ENCODE assay signal across 13 cellular contexts in genomic region chr7:96663457-96663856, GRCh38. TPM values are rescaled to one million over a fixed set of nuclear protein-coding genes. Genes with fewer than 3 reads are reported as not detected.
DNase-seq lines count a peak whose midpoint lies in the region; ATAC-seq and TF ChIP-seq lines count a peak whose summit lies in the region.
"Had no signal": no experiment of that assay in that cellular context is flagged by ENCODE, and none has a peak within 500 bp of the region (broad histone marks: within the 10 kb centered on the region; RNA-seq: fewer than 3 reads in every experiment).

No MANE protein-coding gene starts in this region.

- peaks cover 8% of the 10 kb centered on the region for H3K36me3 Mint-ChIP-seq in activated naive CD8-positive, alpha-beta T cell treated with anti-CD3 and anti-CD28 coated beads, Interleukin-2, amount 10 ng/mL, durations not matched to agents 7 days and 5 days
- H3K36me3 Mint-ChIP-seq in activated naive CD8-positive, alpha-beta T cell treated with anti-CD3 and anti-CD28 coated beads for 36 hours: peaks cover 7% of the 10 kb centered on the region
- H3K36me3 Mint-ChIP-seq in stimulated activated memory B cell treated with anti-CD40 and anti-IgM and Interleukin-4, amounts not matched to agents 10 μg/mL and 1 μg/mL and 100 μg/mL, for 72 hours: peaks cover 28% of the 10 kb centered on the region
- H3K36me3 Mint-ChIP-seq in WTC11: no peaks in the 10 kb centered on the region

- no peaks in the 10 kb centered on the region for H3K27me3 Mint-ChIP-seq in activated naive CD8-positive, alpha-beta T cell treated with anti-CD3 and anti-CD28 coated beads, Interleukin-2, amount 10 ng/mL, durations not matched to agents 7 days and 5 days
- H3K27me3 Mint-ChIP-seq in activated naive CD8-positive, alpha-beta T cell treated with anti-CD3 and anti-CD28 coated beads for 36 hours: no peaks in the 10 kb centered on the region
- no peaks in the 10 kb centered on the region for H3K27me3 Mint-ChIP-seq in stimulated activated memory B cell treated with anti-CD40 and anti-IgM and Interleukin-4, amounts not matched to agents 10 μg/mL and 1 μg/mL and 100 μg/mL, for 72 hours
- H3K27me3 Mint-ChIP-seq in WTC11 (ENCODE audit: low read depth): no peaks in the 10 kb centered on the region

- no peak overlapping the region for H3K4me3 ChIP-seq in Jurkat, Clone E6-1 (ENCODE audit: low read length)
- H3K4me3 ChIP-seq in transverse colon: no peak overlapping the region
- H3K4me3 ChIP-seq: K562, upper lobe of right lung had no signal

- TF ChIP-seq POLR2A in transverse colon (IDR thresholded peaks at IDR 0.05): no peak

- H3K36me3 ChIP-seq in transverse colon: peaks cover 0 to under 1% (median 0%) of the 10 kb centered on the region in 4 donors
- H3K36me3 ChIP-seq: upper lobe of right lung had no signal

- CTCF ChIA-PET in WTC11 (lab: Charles Lee): no interaction called here

- TF ChIP-seq EP300 in transverse colon (IDR thresholded peaks at IDR 0.05; ENCODE audit: low read depth): no peak

- no peak overlapping the region for H3K27ac Mint-ChIP-seq in activated naive CD8-positive, alpha-beta T cell treated with anti-CD3 and anti-CD28 coated beads, Interleukin-2, amount 10 ng/mL, durations not matched to agents 7 days and 5 days
- H3K27ac Mint-ChIP-seq in activated naive CD8-positive, alpha-beta T cell treated with anti-CD3 and anti-CD28 coated beads for 36 hours: no peak overlapping the region
- H3K27ac Mint-ChIP-seq in stimulated activated memory B cell treated with anti-CD40 and anti-IgM and Interleukin-4, amounts not matched to agents 10 μg/mL and 1 μg/mL and 100 μg/mL, for 72 hours: peak overlapping the region; percentile 20
- no peak overlapping the region for H3K27ac Mint-ChIP-seq in WTC11

- H3K9me3 ChIP-seq in transverse colon: no peaks in the 10 kb centered on the region
- H3K9me3 ChIP-seq: upper lobe of right lung had no signal

- WGBS in transverse colon (ENCODE audit: low coverage in 1 of 2), 2 donors: 88% methylated on average over 2 of the region's 2 CpGs; no CpG with 5 or more reads in 1 of the 2 donors

- H3K27me3 ChIP-seq in transverse colon: no peaks in the 10 kb centered on the region
- H3K27me3 ChIP-seq: upper lobe of right lung had no signal

- H3K27ac ChIP-seq in transverse colon: no peak overlapping the region
- H3K27ac ChIP-seq: upper lobe of right lung had no signal

- intact Hi-C loops in transverse colon (cut with DNase I; ENCODE audit: low total_unique reads): no loop called here

- ATAC-seq in activated naive CD8-positive, alpha-beta T cell treated with anti-CD3 and anti-CD28 coated beads, Interleukin-2, amount 10 ng/mL, durations not matched to agents 7 days and 5 days (ENCODE audit: low read depth): peak; percentile 36
- ATAC-seq in HG02759 (IDR thresholded peaks at IDR 0.05; ENCODE audit: unreplicated experiment) (peak; percentile 96), WTC11 (no peak; the same call in 1 of the 2 replicates)
- peak; percentile 65 for ATAC-seq in stimulated activated memory B cell treated with anti-CD40 and anti-IgM and Interleukin-4, amounts not matched to agents 10 μg/mL and 1 μg/mL and 100 μg/mL, for 72 hours
- ATAC-seq: K562, upper lobe of right lung had no signal

- in situ Hi-C loops in transverse colon (cut with MboI; ENCODE audit: low pct_ligation_motif_present in 1 of 4, low pct_unique_long_range_greater_than_20kb in 1 of 4, low sequenced_read_pairs in 3 of 4): no loop called here

- H3K9me3 Mint-ChIP-seq in activated naive CD8-positive, alpha-beta T cell treated with anti-CD3 and anti-CD28 coated beads, Interleukin-2, amount 10 ng/mL, durations not matched to agents 7 days and 5 days: peaks cover 2% of the 10 kb centered on the region
- no peaks in the 10 kb centered on the region for H3K9me3 Mint-ChIP-seq in activated naive CD8-positive, alpha-beta T cell treated with anti-CD3 and anti-CD28 coated beads for 36 hours
- H3K9me3 Mint-ChIP-seq in stimulated activated memory B cell treated with anti-CD40 and anti-IgM and Interleukin-4, amounts not matched to agents 10 μg/mL and 1 μg/mL and 100 μg/mL, for 72 hours: no peaks in the 10 kb centered on the region
- H3K9me3 Mint-ChIP-seq in WTC11: 0 out of 2 replicates have a peak, but pooled peaks cover 3% of the 10 kb centered on the region

- POLR2A ChIA-PET in activated naive CD8-positive, alpha-beta T cell treated with anti-CD3 and anti-CD28 coated beads, Interleukin-2, amount 10 ng/mL, durations not matched to agents 7 days and 5 days (lab: Charles Lee): no interaction called here
- POLR2A ChIA-PET in WTC11 (lab: Charles Lee): no interaction called here

- peaks cover 10% of the 10 kb centered on the region for H3K4me1 Mint-ChIP-seq in activated naive CD8-positive, alpha-beta T cell treated with anti-CD3 and anti-CD28 coated beads, Interleukin-2, amount 10 ng/mL, durations not matched to agents 7 days and 5 days
- H3K4me1 Mint-ChIP-seq in activated naive CD8-positive, alpha-beta T cell treated with anti-CD3 and anti-CD28 coated beads for 36 hours: peaks cover 20% of the 10 kb centered on the region
- H3K4me1 Mint-ChIP-seq in stimulated activated memory B cell treated with anti-CD40 and anti-IgM and Interleukin-4, amounts not matched to agents 10 μg/mL and 1 μg/mL and 100 μg/mL, for 72 hours: peaks cover 26% of the 10 kb centered on the region
- peaks cover under 1% of the 10 kb centered on the region for H3K4me1 Mint-ChIP-seq in WTC11

- H3K4me3 Mint-ChIP-seq in activated naive CD8-positive, alpha-beta T cell treated with anti-CD3 and anti-CD28 coated beads, Interleukin-2, amount 10 ng/mL, durations not matched to agents 7 days and 5 days: no peak overlapping the region
- H3K4me3 Mint-ChIP-seq in activated naive CD8-positive, alpha-beta T cell treated with anti-CD3 and anti-CD28 coated beads for 36 hours: no peak overlapping the region
- H3K4me3 Mint-ChIP-seq in stimulated activated memory B cell treated with anti-CD40 and anti-IgM and Interleukin-4, amounts not matched to agents 10 μg/mL and 1 μg/mL and 100 μg/mL, for 72 hours: no peak overlapping the region
- no peak overlapping the region for H3K4me3 Mint-ChIP-seq in WTC11

- TF ChIP-seq CTCF in transverse colon (IDR thresholded peaks at IDR 0.05) (no peak), WTC11 (IDR thresholded peaks at IDR 0.05) (no peak)

- H3K4me1 ChIP-seq in transverse colon: no peaks in the 10 kb centered on the region
- H3K4me1 ChIP-seq: upper lobe of right lung had no signal

- DNase-seq in activated naive CD8-positive, alpha-beta T cell treated with anti-CD3 and anti-CD28 coated beads, Interleukin-2, amount 10 ng/mL, durations not matched to agents 7 days and 5 days: no peak
- DNase-seq in activated naive CD8-positive, alpha-beta T cell treated with anti-CD3 and anti-CD28 coated beads for 36 hours: no peak
- DNase-seq in Jurkat, Clone E6-1 (ENCODE audit: low read depth, low spot score): peak; percentile 51
- DNase-seq in AG08396 (ENCODE audit: low spot score) (no peak), transverse colon (no peak), WTC11 (ENCODE audit: low spot score) (no peak)
- DNase-seq: ACHN; activated CD4-positive, alpha-beta T cell treated with anti-CD3 and anti-CD28 coated beads, Interleukin-2, amount 50 U/mL, for 4 hours; stimulated activated CD4-positive, alpha-beta T cell treated with anti-CD3 and anti-CD28 coated beads, Interleukin-1b, Interleukin-23, amount 100 ng/mL, for 48 hours; upper lobe of right lung had no signal

TF ChIP-seq in WTC11, 78 proteins besides CTCF, POLR2A, EP300 and RAD21 (continues in another document):
- TF ChIP-seq ETV6 (CRISPR knock-in tag; IDR thresholded peaks at IDR 0.05) (no peak), JAZF1 (CRISPR knock-in tag; IDR thresholded peaks at IDR 0.05) (no peak), CDX4 (CRISPR knock-in tag; IDR thresholded peaks at IDR 0.05; ENCODE audit: borderline replicate concordance) (no peak), ZNF281 (CRISPR knock-in tag; IDR thresholded peaks at IDR 0.05) (no peak), RORB (CRISPR knock-in tag; IDR thresholded peaks at IDR 0.05) (no peak), TCF7 (CRISPR knock-in tag; IDR thresholded peaks at IDR 0.05; ENCODE audit: low read depth) (no peak), ZNF121 (CRISPR knock-in tag; IDR thresholded peaks at IDR 0.05) (no peak)

RNA-seq across cellular contexts. Expression of gene SEM1, which starts 46.2 kb away (rescaled TPM):
- 10 to 100 TPM; 42.8 to 49.7 TPM for total RNA-seq in activated naive CD8-positive, alpha-beta T cell treated with anti-CD3 and anti-CD28 coated beads, Interleukin-2, amount 10 ng/mL, durations not matched to agents 7 days and 5 days
- total RNA-seq in activated naive CD8-positive, alpha-beta T cell treated with anti-CD3 and anti-CD28 coated beads for 36 hours: 10 to 100 TPM; 35.9 to 42.6 TPM
- 612 TPM for polyA plus RNA-seq in Jurkat, Clone E6-1 (2012; ENCODE audit: insufficient read depth, insufficient read length)
- total RNA-seq in transverse colon (10 to 100 TPM in 3 of 4 donors, 1 to 10 TPM in 1; 3.4 to 16.2 (median 15.6) TPM), WTC11 (2021) (71.8 to 82.8 TPM (median 73.3 TPM) in 3 replicates)
